In genomic region chr1:56584910-56585528, GRCh38 we compare ENCODE assay signal across 8 cellular contexts. TPM values are rescaled to one million over a fixed set of nuclear protein-coding genes. Genes with fewer than 3 reads are reported as not detected.
DNase-seq lines count a peak whose midpoint lies in the region; ATAC-seq, FAIRE-seq and TF ChIP-seq lines count a peak whose summit lies in the region.

No MANE protein-coding gene starts in this region.

- no peak overlapping the region for H3K9ac ChIP-seq in GM12878 (ENCODE audit: control insufficient read depth, insufficient read depth, low read length)

- H3K79me2 ChIP-seq in GM12878 (ENCODE audit: control insufficient read depth, insufficient read depth, low read length) = no peaks in the 10 kb centered on the region

- SMC1A ChIA-PET in GM12878 (lab: Charles Lee; ENCODE audit: uncharacterized antibody, unreplicated experiment) = interaction anchor here (0.6 to 19.1 kb wide), 94 partner anchors 9 to 1640 kb away, joined by 3 to 439 read pairs (median 4); no protein-coding TSS in a partner anchor

- H3K9me3 ChIP-seq in GM12878 (replicated peaks; ENCODE audit: control insufficient read depth, insufficient read depth, low read length) = no peaks in the 10 kb centered on the region

- no peak overlapping the region for H3K4me3 Mint-ChIP-seq in type B pancreatic cell

- FAIRE-seq in GM12878 (lab: Jason Lieb, UNC) (peak; percentile 83), islet of Langerhans (lab: Jason Lieb, UNC) (peak; percentile 99)

- under 1% methylated on average over 5 of the region's 5 CpGs for WGBS in GM12878 (ENCODE audit: insufficient coverage, insufficient replicate concordance, low lambda C conversion rate, missing lambda C conversion rate)

- DNase-seq in Ammon's horn (ENCODE audit: low spot score) (peak; percentile 75), NCI-H345 treated with DMSO at 0.1 percent for 48 hours (lab: John Stamatoyannopoulos, UW; ENCODE audit: unreplicated experiment) (peak; percentile 59), GM12878 (ENCODE audit: low read depth, low spot score) (no peak), type B pancreatic cell (ENCODE audit: extremely low spot score, unreplicated experiment) (no peak), OCI-M2 (lab: John Stamatoyannopoulos, UW; ENCODE audit: unreplicated experiment) (no peak)
- DNase-seq in stimulated activated CD4-positive, alpha-beta T cell treated with anti-CD3 and anti-CD28 coated beads, Interleukin-4, amount 100 ng/mL, for 1 hour = no peak

- ATAC-seq in GM21381 (IDR thresholded peaks at IDR 0.05; ENCODE audit: unreplicated experiment) (peak; percentile 61), GM12878 (peak; percentile 71)

- no peak overlapping the region for H3K4me3 ChIP-seq in GM12878

- H3K27ac ChIP-seq in GM12878 (ENCODE audit: control insufficient read depth, insufficient read depth) = no peak overlapping the region

- H3K27ac Mint-ChIP-seq in type B pancreatic cell = no peak overlapping the region

- peak; percentile 95 for TF ChIP-seq RAD21 in GM12878 (IDR thresholded peaks at IDR 0.05; ENCODE audit: insufficient read depth, low read depth, low read length)

- H3K4me1 Mint-ChIP-seq in type B pancreatic cell (ENCODE audit: unreplicated experiment) = peaks cover 21% of the 10 kb centered on the region

- intact Hi-C loops in GM12878 (cut with micrococcal nuclease; ENCODE audit: unreplicated experiment) = loop anchor here (1.0 to 10.0 kb wide), 11 partner anchors 122 to 1440 kb away; no protein-coding TSS in a partner anchor

- H3K36me3 ChIP-seq in GM12878 (ENCODE audit: control insufficient read depth in 2 of 2, insufficient read depth in 2 of 2, low read length in 1 of 2) = no peaks in the 10 kb centered on the region

- H3K36me3 Mint-ChIP-seq in type B pancreatic cell = no peaks in the 10 kb centered on the region

- no peak overlapping the region for H3K4me2 ChIP-seq in GM12878 (ENCODE audit: control insufficient read depth, insufficient read depth)

- peaks cover 3% of the 10 kb centered on the region for H3K27me3 Mint-ChIP-seq in type B pancreatic cell

- H4K20me1 ChIP-seq in GM12878 (ENCODE audit: control insufficient read depth, insufficient read depth) = no peaks in the 10 kb centered on the region

- in situ Hi-C loops in GM12878 (cut with MboI) = loop anchor here (5.0 to 10.0 kb wide), 5 partner anchors 720 to 1303 kb away; no protein-coding TSS in a partner anchor

- no peak overlapping the region for H2AFZ ChIP-seq in GM12878 (ENCODE audit: control insufficient read depth, low read depth, low read length)

- H3K9me3 Mint-ChIP-seq in type B pancreatic cell = no peaks in the 10 kb centered on the region

- no peak for TF ChIP-seq EP300 in GM12878 (IDR thresholded peaks at IDR 0.05; ENCODE audit: borderline replicate concordance in 1 of 2, control insufficient read depth in 1 of 2, low read depth in 2 of 2, low read length in 2 of 2)

- POLR2A ChIA-PET in GM12878 (lab: Charles Lee) = interaction anchor here (0.6 to 2.2 kb wide), 8 partner anchors 15 to 1376 kb away, joined by 3 to 6 read pairs (median 3); no protein-coding TSS in a partner anchor

- no peak for TF ChIP-seq POLR2A in GM12878 (IDR thresholded peaks at IDR 0.05; ENCODE audit: low read depth, low read length)

- peak; percentile 71 to 82 (median 78) for TF ChIP-seq CTCF in GM12878 (IDR thresholded peaks at IDR 0.05 in 2 of 3, conservative IDR thresholded peaks at IDR 0.05 in 1 of 3; ENCODE audit: control insufficient read depth in 2 of 3, extremely low read depth in 1 of 3, insufficient read depth in 1 of 3, low read depth in 3 of 3, low read length in 3 of 3)
- peak; percentile 94 for TF ChIP-seq CTCF in type B pancreatic cell (conservative IDR thresholded peaks at IDR 0.05)

- no peaks in the 10 kb centered on the region for H3K27me3 ChIP-seq in GM12878 (replicated peaks in 1 of 2; ENCODE audit: control insufficient read depth in 2 of 2, insufficient read depth in 2 of 2, low read length in 1 of 2)

- no peaks in the 10 kb centered on the region for H3K4me1 ChIP-seq in GM12878 (ENCODE audit: control insufficient read depth, insufficient read depth, low read length)

- CTCF ChIA-PET in GM12878 (lab: Yijun Ruan, JAX) = interaction anchor here (0.6 to 15.6 kb wide), 95 partner anchors 9 to 1681 kb away, joined by 3 to 257 read pairs (median 4); no protein-coding TSS in a partner anchor

- RAD21 ChIA-PET in GM12878 (lab: Charles Lee; ENCODE audit: unreplicated experiment) = interaction anchor here (0.6 to 6.1 kb wide), 87 partner anchors 9 to 1640 kb away, joined by 3 to 78 read pairs (median 4); no protein-coding TSS in a partner anchor

- no TSS peak for BruUV-seq in GM12878 (replicated peaks; lab: Mats Ljungman, UMichigan)

TF ChIP-seq in GM12878, 131 proteins besides CTCF, POLR2A, EP300 and RAD21:
- TF ChIP-seq HCFC1 (IDR thresholded peaks at IDR 0.05; ENCODE audit: low read length) = no peak
- no peak for TF ChIP-seq MTA3 (IDR thresholded peaks at IDR 0.05; ENCODE audit: borderline replicate concordance, low read length)
- TF ChIP-seq SMC3 (IDR thresholded peaks at IDR 0.05; ENCODE audit: borderline replicate concordance, low read length) = peak; percentile 82
- peak; percentile 89 for TF ChIP-seq YY1 (IDR thresholded peaks at IDR 0.05; ENCODE audit: low read depth, low read length)

RNA-seq across cellular contexts. Expression of gene PLPP3, which starts 5.7 kb away (rescaled TPM):
- 6.0 and 6.5 TPM in 2 replicates for total RNA-seq in GM12878 (2013; cell fraction: nucleolus; rRNA removed)
- total RNA-seq in GM12878 (2014; rRNA removed) = 11.0 and 13.2 TPM in 2 replicates
- total RNA-seq in GM12878 (2014; rRNA removed; fragmentation: Illumina TruSeq; extraction: Trizol) = 9.1 and 9.7 TPM in 2 replicates
- total RNA-seq in GM12878 (2021) = 9.9 and 12.1 TPM in 2 replicates
- polyA plus RNA-seq in GM12878 (2011; ENCODE audit: low read depth) = 0.16 TPM
- 25.0 and 26.8 TPM in 2 replicates for polyA plus RNA-seq in GM12878 (2011; rRNA removed)
- 23.2 and 27.3 TPM in 2 replicates for polyA plus RNA-seq in GM12878 (2011; cell fraction: cytosol; rRNA removed)
- polyA plus RNA-seq in GM12878 (2011; cell fraction: nucleus; rRNA removed) = 16.6 and 18.4 TPM in 2 replicates
- 0.20 and 0.21 TPM in 2 replicates for polyA plus RNA-seq in GM12878 (2012)
- 11.5 and 12.1 TPM in 2 replicates for polyA plus RNA-seq in GM12878 (2014; fragmentation: Illumina TruSeq; extraction: Trizol)
- polyA plus RNA-seq in GM12878 (2014; fragmentation: Nextera tagmentation; extraction: Ambion mirVana) = 1 to 10 TPM; 7.4 to 8.0 TPM
- polyA plus RNA-seq in GM12878 (2014; rRNA removed) = 11.0 and 12.9 TPM in 2 replicates
- polyA plus RNA-seq in GM12878 (2016; fragmentation: Nextera tagmentation; extraction: Ambion mirVana) = 1 to 10 TPM; 6.4 to 8.2 TPM
- polyA minus RNA-seq in GM12878 (2011; rRNA and poly(A)+ RNA removed) = 30.0 and 37.0 TPM in 2 replicates
- 8.2 and 12.4 TPM in 2 replicates for polyA minus RNA-seq in GM12878 (2011; cell fraction: cytosol; rRNA and poly(A)+ RNA removed)
- polyA minus RNA-seq in GM12878 (2011; cell fraction: nucleus; rRNA and poly(A)+ RNA removed) = 21.8 and 40.8 TPM in 2 replicates
- total RNA-seq in type B pancreatic cell (ENCODE audit: low replicate concordance) = 32.6 and 79.0 TPM in 2 replicates

Comparison
In these comparisons a context has a peak if more than half of its experiments do, and no peak if none do; other contexts are left out.
1. DNase-seq: peak in Ammon's horn (single experiment) and NCI-H345 treated with DMSO at 0.1 percent for 48 hours (single experiment); none in GM12878 (single experiment), type B pancreatic cell (single experiment), OCI-M2 (single experiment) and stimulated activated CD4-positive, alpha-beta T cell treated with anti-CD3 and anti-CD28 coated beads, Interleukin-4, amount 100 ng/mL, for 1 hour (single experiment).